23 cellular contexts compared by ENCODE assay signal in the genomic region with DNA sequence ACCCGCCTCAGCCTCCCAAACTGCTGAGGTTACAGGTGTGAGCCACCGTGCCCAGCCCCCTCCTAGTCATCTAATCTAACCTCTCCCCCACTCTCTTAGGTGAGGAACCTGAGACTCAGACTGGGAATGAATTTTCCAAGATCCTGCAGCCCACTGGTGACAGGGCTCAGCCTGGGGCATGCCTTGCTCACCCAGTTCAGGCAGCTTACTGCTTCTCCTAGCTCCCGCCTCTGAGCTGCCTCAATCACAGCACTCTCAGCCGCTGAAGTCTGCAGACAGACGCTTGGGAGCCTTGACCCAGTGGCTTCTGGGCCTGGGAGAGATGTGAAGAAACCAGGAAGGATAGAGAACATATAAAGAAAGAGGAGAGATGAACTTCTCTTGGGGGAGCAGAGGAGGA.
"Had no signal": no experiment of that assay in that cellular context is flagged by ENCODE, and none has a peak within 500 bp of the region (broad histone marks: within the 10 kb centered on the region; RNA-seq: fewer than 3 reads in every experiment).

No MANE protein-coding gene starts in this region.

- H3K36me3 Mint-ChIP-seq: IgD-negative memory B cell had no signal

- H3K27ac ChIP-seq: HL-60, KMS-11, SJSA1, SK-N-MC had no signal

- H3K4me1 Mint-ChIP-seq: IgD-negative memory B cell had no signal

- H3K27me3 ChIP-seq: SJSA1 had no signal

- H3K27ac Mint-ChIP-seq: IgD-negative memory B cell had no signal

- H3K4me1 ChIP-seq: SJSA1 had no signal

- DNase-seq: Kasumi-1, MM.1S, NCI-H1092 treated with DMSO at 0.1 percent for 48 hours, NCI-H1436, NCI-H187, NCI-H2029, NCI-H2081 treated with DMSO at 0.1 percent for 48 hours, NCI-H2171, NCI-H226, NCI-H446, NCI-H510A, NCI-H524 treated with DMSO at 0.1 percent for 48 hours, NCI-H69, NCI-H774, Right ventricle myocardium superior, RPMI8226, SIG-M5 had no signal

- H3K36me3 ChIP-seq: SJSA1 had no signal

- H3K4me3 ChIP-seq: K562, SJSA1, SK-N-MC had no signal

- H3K4me3 Mint-ChIP-seq: IgD-negative memory B cell had no signal

- H3K4me2 ChIP-seq: KMS-11 had no signal

- H3K9ac ChIP-seq: KMS-11 had no signal

- H3K9me3 ChIP-seq: SJSA1 had no signal

- H3K9me3 Mint-ChIP-seq: IgD-negative memory B cell had no signal
